ENCODE assay signal across 18 cellular contexts in genomic region chr3:156181509-156181908, GRCh38.
DNase-seq lines count a peak whose midpoint lies in the region; ATAC-seq and TF ChIP-seq lines count a peak whose summit lies in the region.
"Had no signal": no experiment of that assay in that cellular context is flagged by ENCODE, and none has a peak within 500 bp of the region (broad histone marks: within the 10 kb centered on the region; RNA-seq: fewer than 3 reads in every experiment).

No MANE protein-coding gene starts in this region.

- no peaks in the 10 kb centered on the region for H3K4me1 ChIP-seq in testis
- H3K4me1 ChIP-seq: ascending aorta, pancreas, vagina had no signal

- TF ChIP-seq CTCF in epithelial cell of proximal tubule (conservative IDR thresholded peaks at IDR 0.05; ENCODE audit: low read depth, low read length) (no peak), glutamatergic neuron (IDR thresholded peaks at IDR 0.05; ENCODE audit: partially characterized antibody, unreplicated experiment) (no peak), testis (IDR thresholded peaks at IDR 0.05) (no peak), nephron progenitor cell (IDR thresholded peaks at IDR 0.05) (no peak)

- intact Hi-C loops in testis (cut with DNase I; ENCODE audit: low total_unique reads) = no loop called here

- H3K27ac Mint-ChIP-seq in stimulated activated effector memory CD8-positive, alpha-beta T cell treated with anti-CD3 and anti-CD28 coated beads, Interleukin-12 subunit alpha, Interleukin-12 subunit beta, amount 100 ng/mL, for 72 hours = no peak overlapping the region
- no peak overlapping the region for H3K27ac Mint-ChIP-seq in glutamatergic neuron (ENCODE audit: unreplicated experiment)
- H3K27ac Mint-ChIP-seq in nephron progenitor cell = no peak overlapping the region
- H3K27ac Mint-ChIP-seq: memory B cell had no signal

- WGBS in testis, 2 donors = 81% methylated on average over 2 of the region's 2 CpGs

- H3K36me3 Mint-ChIP-seq in activated T-cell treated with anti-CD3 and anti-CD28 coated beads, Interleukin-2, amount 50 U/mL, for 4 hours (ENCODE audit: insufficient read depth) = no peaks in the 10 kb centered on the region
- no peaks in the 10 kb centered on the region for H3K36me3 Mint-ChIP-seq in stimulated activated effector memory CD8-positive, alpha-beta T cell treated with anti-CD3 and anti-CD28 coated beads, Interleukin-12 subunit alpha, Interleukin-12 subunit beta, amount 100 ng/mL, for 72 hours
- H3K36me3 Mint-ChIP-seq in glutamatergic neuron (ENCODE audit: unreplicated experiment) = no peaks in the 10 kb centered on the region
- no peaks in the 10 kb centered on the region for H3K36me3 Mint-ChIP-seq in nephron progenitor cell (ENCODE audit: low read depth)
- H3K36me3 Mint-ChIP-seq: memory B cell had no signal

- no peaks in the 10 kb centered on the region for H3K9me3 ChIP-seq in testis
- H3K9me3 ChIP-seq: ascending aorta, pancreas, vagina had no signal

- peak; percentile 76 to 85 for ATAC-seq in activated T-cell treated with anti-CD3 and anti-CD28 coated beads, Interleukin-2, amount 50 U/mL, for 4 hours
- peak; percentile 93 for ATAC-seq in stimulated activated effector memory CD8-positive, alpha-beta T cell treated with anti-CD3 and anti-CD28 coated beads, Interleukin-12 subunit alpha, Interleukin-12 subunit beta, amount 100 ng/mL, for 72 hours
- ATAC-seq: pancreas had no signal

- H3K4me3 ChIP-seq in epithelial cell of proximal tubule (ENCODE audit: low read depth, low read length) = no peak overlapping the region
- H3K4me3 ChIP-seq in testis = no peak overlapping the region
- H3K4me3 ChIP-seq: ascending aorta, pancreas, PC-9, vagina had no signal

- H3K4me3 Mint-ChIP-seq in activated T-cell treated with anti-CD3 and anti-CD28 coated beads, Interleukin-2, amount 50 U/mL, for 4 hours = no peak overlapping the region
- no peak overlapping the region for H3K4me3 Mint-ChIP-seq in stimulated activated effector memory CD8-positive, alpha-beta T cell treated with anti-CD3 and anti-CD28 coated beads, Interleukin-12 subunit alpha, Interleukin-12 subunit beta, amount 100 ng/mL, for 72 hours
- H3K4me3 Mint-ChIP-seq in glutamatergic neuron (ENCODE audit: unreplicated experiment) = no peak overlapping the region
- no peak overlapping the region for H3K4me3 Mint-ChIP-seq in nephron progenitor cell
- H3K4me3 Mint-ChIP-seq: memory B cell had no signal

- H3K36me3 ChIP-seq in testis (ENCODE audit: low read depth, missing control alignments) = no peaks in the 10 kb centered on the region
- H3K36me3 ChIP-seq: ascending aorta, pancreas, vagina had no signal

- H3K27ac ChIP-seq in testis = no peak overlapping the region
- H3K27ac ChIP-seq: ascending aorta, pancreas, PC-9, vagina had no signal

- no peak for DNase-seq in activated T-cell treated with anti-CD3 and anti-CD28 coated beads, Interleukin-2, amount 50 U/mL, for 4 hours
- DNase-seq in activated T-cell treated with anti-CD3 and anti-CD28 coated beads for 4 hours (no peak), NOMO-1 treated with DMSO at 0.1 percent for 48 hours (lab: John Stamatoyannopoulos, UW; ENCODE audit: unreplicated experiment) (peak; percentile 34), epithelial cell of proximal tubule (ENCODE audit: low read depth) (peak; percentile 71), glutamatergic neuron (no peak), testis (no peak), nephron progenitor cell (no peak)
- no peak for DNase-seq in stimulated activated effector memory CD8-positive, alpha-beta T cell treated with anti-CD3 and anti-CD28 coated beads, Interleukin-12 subunit alpha, Interleukin-12 subunit beta, amount 100 ng/mL, for 72 hours (ENCODE audit: low spot score in 2 of 2)
- DNase-seq: DMS79 treated with DMSO at 0.1 percent for 48 hours; effector CD8-positive, alpha-beta T cell; NCI-H1930; pancreas; PC-9; stimulated activated CD8-positive, alpha-beta memory T cell treated with anti-CD3 and anti-CD28 coated beads, Interleukin-4, amount 100 ng/mL, for 48 hours; T-helper 2 cell had no signal

- H3K9me3 Mint-ChIP-seq in activated T-cell treated with anti-CD3 and anti-CD28 coated beads, Interleukin-2, amount 50 U/mL, for 4 hours = no peaks in the 10 kb centered on the region
- H3K9me3 Mint-ChIP-seq in stimulated activated effector memory CD8-positive, alpha-beta T cell treated with anti-CD3 and anti-CD28 coated beads, Interleukin-12 subunit alpha, Interleukin-12 subunit beta, amount 100 ng/mL, for 72 hours = no peaks in the 10 kb centered on the region
- peaks cover 2% of the 10 kb centered on the region for H3K9me3 Mint-ChIP-seq in glutamatergic neuron (ENCODE audit: unreplicated experiment)
- H3K9me3 Mint-ChIP-seq in nephron progenitor cell = no peaks in the 10 kb centered on the region
- H3K9me3 Mint-ChIP-seq: memory B cell had no signal

- no peaks in the 10 kb centered on the region for H3K4me1 Mint-ChIP-seq in activated T-cell treated with anti-CD3 and anti-CD28 coated beads, Interleukin-2, amount 50 U/mL, for 4 hours (ENCODE audit: low read depth)
- no peaks in the 10 kb centered on the region for H3K4me1 Mint-ChIP-seq in stimulated activated effector memory CD8-positive, alpha-beta T cell treated with anti-CD3 and anti-CD28 coated beads, Interleukin-12 subunit alpha, Interleukin-12 subunit beta, amount 100 ng/mL, for 72 hours
- H3K4me1 Mint-ChIP-seq in glutamatergic neuron (ENCODE audit: low read depth, unreplicated experiment) (peaks cover 3% of the 10 kb centered on the region), nephron progenitor cell (no peaks in the 10 kb centered on the region)
- H3K4me1 Mint-ChIP-seq: memory B cell had no signal

- no peak for TF ChIP-seq POLR2A in testis (IDR thresholded peaks at IDR 0.05)

- H3K27me3 ChIP-seq in testis = no peaks in the 10 kb centered on the region
- H3K27me3 ChIP-seq: ascending aorta, pancreas, vagina had no signal

- peaks cover 2% of the 10 kb centered on the region for H3K27me3 Mint-ChIP-seq in activated T-cell treated with anti-CD3 and anti-CD28 coated beads, Interleukin-2, amount 50 U/mL, for 4 hours (ENCODE audit: low read depth)
- H3K27me3 Mint-ChIP-seq in glutamatergic neuron (ENCODE audit: unreplicated experiment) (peaks cover 1% of the 10 kb centered on the region), nephron progenitor cell (ENCODE audit: low read depth, poor library complexity) (peaks cover 3% of the 10 kb centered on the region)

Comparison
In these comparisons a context has a peak if more than half of its experiments do, and no peak if none do; other contexts are left out.
1. DNase-seq: peak in NOMO-1 treated with DMSO at 0.1 percent for 48 hours (single experiment) and epithelial cell of proximal tubule (single experiment); none in activated T-cell treated with anti-CD3 and anti-CD28 coated beads, Interleukin-2, amount 50 U/mL, for 4 hours (single experiment), activated T-cell treated with anti-CD3 and anti-CD28 coated beads for 4 hours (single experiment), stimulated activated effector memory CD8-positive, alpha-beta T cell treated with anti-CD3 and anti-CD28 coated beads, Interleukin-12 subunit alpha, Interleukin-12 subunit beta, amount 100 ng/mL, for 72 hours (0 of 2), glutamatergic neuron (single experiment), testis (single experiment) and nephron progenitor cell (single experiment).